Comparison of ENCODE assay signal across 8 cellular contexts in the genomic region with DNA sequence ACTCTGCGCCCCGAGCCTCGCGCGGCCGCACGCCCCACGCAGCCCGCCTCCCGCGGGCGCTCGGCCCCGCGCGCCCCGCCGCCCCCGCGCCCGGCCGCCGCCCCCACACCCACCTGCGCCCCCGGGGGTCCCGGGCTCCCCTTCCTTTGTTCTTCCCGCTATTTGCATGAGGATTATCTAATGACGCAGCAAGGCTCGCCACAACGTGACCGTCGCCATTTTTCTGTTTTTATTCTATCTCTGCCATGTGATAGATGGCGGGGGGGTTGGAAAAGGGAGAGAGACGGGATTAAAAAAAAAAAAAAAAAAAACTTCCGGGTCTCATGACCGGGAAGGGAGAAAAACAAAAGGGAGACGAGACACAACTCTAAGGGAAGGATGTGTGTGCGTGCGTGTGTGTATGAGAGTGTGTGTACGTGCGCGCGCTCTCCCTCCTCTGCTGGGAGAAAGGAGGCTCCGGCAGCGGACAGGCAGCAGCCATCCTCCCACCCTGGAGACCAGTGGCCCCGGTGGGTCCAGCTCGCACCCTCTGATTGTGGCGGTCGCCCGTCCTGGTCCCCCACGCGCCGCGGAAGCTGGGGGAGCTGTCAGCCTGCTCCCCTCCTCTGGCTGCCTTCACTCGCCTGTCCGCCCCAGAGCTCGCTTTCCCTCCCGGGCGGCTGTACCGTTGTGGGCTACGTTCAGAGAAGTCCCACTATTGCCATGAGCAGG.
A peak's percentile ranks its signal among the peaks of the same experiment; 100 is the strongest.
DNase-seq lines count a peak whose midpoint lies in the region; ATAC-seq, FAIRE-seq and TF ChIP-seq lines count a peak whose summit lies in the region.

No MANE protein-coding gene starts in this region.

- no peak for TF ChIP-seq CTCF in ascending aorta (IDR thresholded peaks at IDR 0.05)

- peak overlapping the region; percentile 76 for H4K8ac ChIP-seq in trophoblast cell (ENCODE audit: low read depth, low read length)

- peak overlapping the region; percentile 92 to 95 (median 93) for H3K4me3 Mint-ChIP-seq in T-cell

- FAIRE-seq in urothelium cell line (lab: Jason Lieb, UNC), result no peak

- DNase-seq in DMS53 (lab: John Stamatoyannopoulos, UW) (peak; percentile 97), HAP-1 (ENCODE audit: low spot score in 2 of 2) (peak; percentile 78 to 79), NCI-H1092 treated with DMSO at 0.1 percent for 48 hours (lab: John Stamatoyannopoulos, UW) (peak; percentile 51), T-cell (peak; percentile 36 to 73 (median 56)), ascending aorta (ENCODE audit: low spot score in 2 of 2) (peak; percentile 13 to 83), left ventricle myocardium superior (peak; percentile 79), trophoblast cell (peak; percentile 49 to 72), urothelium cell line (ENCODE audit: low spot score) (peak; percentile 55)

- no peaks in the 10 kb centered on the region for H3K36me3 Mint-ChIP-seq in T-cell

- peak overlapping the region; percentile 34 for H3K14ac ChIP-seq in trophoblast cell (ENCODE audit: low read length)

- no peaks in the 10 kb centered on the region for H3K27me3 Mint-ChIP-seq in T-cell

- H4K91ac ChIP-seq in trophoblast cell (ENCODE audit: low read depth, low read length), result no peak overlapping the region

- no peak overlapping the region for H3K23ac ChIP-seq in trophoblast cell (ENCODE audit: low read length)

- no peak overlapping the region for H2AK5ac ChIP-seq in trophoblast cell (ENCODE audit: low read length)

- H3K4me3 ChIP-seq in HAP-1 (peak overlapping the region; percentile 49), ascending aorta (peak overlapping the region; percentile 69 to 96), trophoblast cell (ENCODE audit: low read depth, low read length) (peak overlapping the region; percentile 88)

- H3K27ac Mint-ChIP-seq in T-cell, result peak overlapping the region; percentile 98 to 99

- peaks cover 57 to 60% (median 59%) of the 10 kb centered on the region in 3 donors for H3K4me1 Mint-ChIP-seq in T-cell

- H2BK5ac ChIP-seq in trophoblast cell (ENCODE audit: low read depth, low read length, poor library complexity), result no peak overlapping the region

- H2AFZ ChIP-seq in trophoblast cell (ENCODE audit: insufficient read depth, low read length, poor library complexity), result peak overlapping the region; percentile 17

- no peak overlapping the region for H2BK120ac ChIP-seq in trophoblast cell (ENCODE audit: insufficient read depth, low read length, poor library complexity)

- no peaks in the 10 kb centered on the region for H3K36me3 ChIP-seq in HAP-1 (replicated peaks)
- H3K36me3 ChIP-seq in ascending aorta, result no peaks in the 10 kb centered on the region
- no peaks in the 10 kb centered on the region for H3K36me3 ChIP-seq in trophoblast cell (ENCODE audit: control insufficient read depth in 1 of 2, insufficient read depth in 2 of 2, low read length in 2 of 2)

- H3K9ac ChIP-seq in trophoblast cell (ENCODE audit: low read length), result no peak overlapping the region

- CTCF ChIA-PET in T-cell (lab: Charles Lee), result no interaction called here

- POLR2A ChIA-PET in T-cell (lab: Charles Lee), result no interaction called here

- WGBS in trophoblast cell (ENCODE audit: extremely low coverage, insufficient coverage, insufficient read length), result no CpG with 5 or more reads among the region's 61 CpGs

- H3K4me1 ChIP-seq in HAP-1 (peaks cover 12% of the 10 kb centered on the region), ascending aorta (peaks cover 0 to 8% of the 10 kb centered on the region in 2 donors), trophoblast cell (ENCODE audit: control insufficient read depth in 1 of 2, insufficient read depth in 2 of 2, low read length in 2 of 2) (peaks cover 0 to 4% of the 10 kb centered on the region in 2 experiments)

- peak overlapping the region; percentile 61 for H3K18ac ChIP-seq in trophoblast cell (ENCODE audit: low read length)

- ATAC-seq in T-cell (replicated peaks in 1 of 4) (peak; percentile 25 to 37 (median 27)), left ventricle myocardium superior (peak; percentile 42)

- no peak overlapping the region for H3K4ac ChIP-seq in trophoblast cell (ENCODE audit: low read depth, low read length)

- H3K9me3 ChIP-seq in HAP-1, result no peaks in the 10 kb centered on the region
- no peaks in the 10 kb centered on the region for H3K9me3 ChIP-seq in ascending aorta
- H3K9me3 ChIP-seq in trophoblast cell (ENCODE audit: insufficient read depth, low read depth, low read length), result no peaks in the 10 kb centered on the region

- H3K79me2 ChIP-seq in trophoblast cell (ENCODE audit: control insufficient read depth, insufficient read depth, low read length, poor library complexity), result no peaks in the 10 kb centered on the region

- no peak overlapping the region for H4K12ac ChIP-seq in trophoblast cell (ENCODE audit: low read depth, low read length)

- H3K4me2 ChIP-seq in trophoblast cell (ENCODE audit: low read length), result peak overlapping the region; percentile 97

- in situ Hi-C loops in HAP-1 (cut with MboI; ENCODE audit: low sequenced_read_pairs), result loop anchor here (5.0 to 25.0 kb wide), 4 partner anchors 80 to 620 kb away; partner anchors contain the start of genes AK4, LEPR and LEPROT

- H3K27ac ChIP-seq in ascending aorta (peak overlapping the region; percentile 92 to 95), trophoblast cell (ENCODE audit: low read depth, low read length) (no peak overlapping the region)

- intact Hi-C loops in ascending aorta (cut with DNase I), result loop anchor here (2.0 to 10.0 kb wide), 8 partner anchors 65 to 617 kb away; partner anchors contain the start of genes AK4, LEPR, LEPROT and RAVER2
- intact Hi-C loops in left ventricle myocardium superior (cut with micrococcal nuclease), result loop anchor here (5.0 kb wide), 1 partner anchor 620 kb away; no protein-coding TSS in a partner anchor

- no peak overlapping the region for H2BK12ac ChIP-seq in trophoblast cell (ENCODE audit: low read length)

- H3K79me1 ChIP-seq in trophoblast cell (ENCODE audit: low read length), result peaks cover 1% of the 10 kb centered on the region

- no peaks in the 10 kb centered on the region for H3K9me3 Mint-ChIP-seq in T-cell

- H3K27me3 ChIP-seq in HAP-1 (ENCODE audit: low read depth) (no peaks in the 10 kb centered on the region), ascending aorta (no peaks in the 10 kb centered on the region), trophoblast cell (ENCODE audit: insufficient read depth, low read length) (peaks cover 9% of the 10 kb centered on the region)
